26 cellular contexts compared by ENCODE assay signal in the genomic region with DNA sequence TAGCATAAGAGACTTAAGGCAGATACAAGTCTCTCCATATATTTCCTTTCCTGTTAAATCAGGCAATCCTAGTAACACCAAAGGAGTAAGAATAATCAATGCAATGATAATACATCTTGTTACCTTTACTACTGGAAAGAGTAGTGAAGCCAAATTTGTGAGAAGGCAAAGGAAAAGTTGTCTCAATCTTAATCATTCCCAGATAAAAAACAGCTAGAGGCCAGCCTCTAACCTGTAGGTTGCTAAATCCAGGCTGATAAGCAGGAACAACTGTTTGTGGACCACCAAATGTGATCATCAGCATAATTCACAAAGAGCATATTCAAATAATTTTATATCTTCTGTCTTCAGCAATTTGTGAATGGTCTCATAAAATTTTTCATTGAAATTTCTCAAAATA.
"Had no signal": no experiment of that assay in that cellular context is flagged by ENCODE, and none has a peak within 500 bp of the region (broad histone marks: within the 10 kb centered on the region; RNA-seq: fewer than 3 reads in every experiment).

No MANE protein-coding gene starts in this region.

- H3K27ac ChIP-seq: colonic mucosa, coronary artery, dorsolateral prefrontal cortex, epithelial cell of prostate, esophagus muscularis mucosa, esophagus squamous epithelium, foreskin keratinocyte, gastrocnemius medialis, gastroesophageal sphincter, heart left ventricle had no signal

- H3K9me3 ChIP-seq: colonic mucosa, esophagus muscularis mucosa, esophagus squamous epithelium, gastrocnemius medialis, gastroesophageal sphincter, heart left ventricle had no signal

- FAIRE-seq: endometrium, endothelial cell of umbilical vein had no signal

- H3K4me3 ChIP-seq: colonic mucosa, coronary artery, dorsolateral prefrontal cortex, esophagus muscularis mucosa, esophagus squamous epithelium, gastrocnemius medialis, gastroesophageal sphincter, heart left ventricle had no signal

- H3K27ac Mint-ChIP-seq: dendritic cell treated with granulocyte-macrophage colony-stimulating factor and Interleukin-4, amounts not matched to agents 40 ng/mL and 50 ng/mL, for 4 days; effector memory CD8-positive, alpha-beta T cell; endodermal cell had no signal

- ATAC-seq: effector memory CD8-positive, alpha-beta T cell; esophagus mucosa; foreskin keratinocyte; gastrocnemius medialis; gastroesophageal sphincter; heart left ventricle had no signal

- H3K27me3 Mint-ChIP-seq: dendritic cell treated with granulocyte-macrophage colony-stimulating factor and Interleukin-4, amounts not matched to agents 40 ng/mL and 50 ng/mL, for 4 days; effector memory CD8-positive, alpha-beta T cell had no signal

- H3K36me3 ChIP-seq: colonic mucosa, esophagus muscularis mucosa, esophagus squamous epithelium, gastrocnemius medialis, gastroesophageal sphincter, heart left ventricle had no signal

- H3K4me3 Mint-ChIP-seq: dendritic cell treated with granulocyte-macrophage colony-stimulating factor and Interleukin-4, amounts not matched to agents 40 ng/mL and 50 ng/mL, for 4 days; effector memory CD8-positive, alpha-beta T cell; endodermal cell had no signal

- H3K4me1 ChIP-seq: colonic mucosa, esophagus muscularis mucosa, esophagus squamous epithelium, foreskin keratinocyte, gastrocnemius medialis, gastroesophageal sphincter, heart left ventricle had no signal

- H3K27me3 ChIP-seq: colonic mucosa, dorsolateral prefrontal cortex, esophagus muscularis mucosa, esophagus squamous epithelium, foreskin keratinocyte, gastrocnemius medialis, gastroesophageal sphincter, heart left ventricle had no signal

- DNase-seq: colonic mucosa; cortex of kidney; dermis blood vessel endothelial cell; dorsolateral prefrontal cortex; effector CD4-positive, alpha-beta T cell; effector CD8-positive, alpha-beta T cell; effector memory CD4-positive, alpha-beta T cell; effector memory CD8-positive, alpha-beta T cell; endodermal cell; erythroblast; esophagus squamous epithelium; foreskin fibroblast; foreskin keratinocyte; foreskin melanocyte; gastrocnemius medialis; glutamatergic neuron; head of caudate nucleus; heart left ventricle had no signal
